1 cellular context compared by ENCODE assay signal in genomic region chr2:24010477-24011277, GRCh38.
TF ChIP-seq lines count a peak whose summit lies in the region.

No MANE protein-coding gene starts in this region.

TF ChIP-seq in IMR-90, 13 proteins besides CTCF, POLR2A, EP300 and RAD21:
- TF ChIP-seq CHD1 (IDR thresholded peaks at IDR 0.05; ENCODE audit: low read depth, low read length): no peak
- TF ChIP-seq NFE2L2 (IDR thresholded peaks at IDR 0.05; ENCODE audit: low read depth, low read length): no peak
- TF ChIP-seq BHLHE40 (IDR thresholded peaks at IDR 0.05; ENCODE audit: low read depth, low read length): no peak
- TF ChIP-seq MXI1 (IDR thresholded peaks at IDR 0.05; ENCODE audit: borderline replicate concordance, low read depth, low read length): no peak
- TF ChIP-seq CEBPB (IDR thresholded peaks at IDR 0.05; ENCODE audit: low read depth, low read length): no peak
- no peak for TF ChIP-seq USF2 (IDR thresholded peaks at IDR 0.05; ENCODE audit: low read depth, low read length)
- no peak for TF ChIP-seq MAFK (IDR thresholded peaks at IDR 0.05; ENCODE audit: low read depth, low read length)
- TF ChIP-seq RCOR1 (IDR thresholded peaks at IDR 0.05; ENCODE audit: insufficient replicate concordance, low read length): no peak
- TF ChIP-seq MAZ (IDR thresholded peaks at IDR 0.05; ENCODE audit: borderline replicate concordance, low read depth, low read length): no peak
- no peak for TF ChIP-seq RFX5 (IDR thresholded peaks at IDR 0.05; ENCODE audit: low read depth, low read length)
- no peak for TF ChIP-seq SMC3 (IDR thresholded peaks at IDR 0.05; ENCODE audit: low read depth, low read length)
- no peak for TF ChIP-seq ELK1 (IDR thresholded peaks at IDR 0.05; ENCODE audit: borderline replicate concordance, low read depth, low read length)
- TF ChIP-seq FOS (IDR thresholded peaks at IDR 0.05; ENCODE audit: low read depth, low read length): no peak
